Comparison of ENCODE assay signal across 8 cellular contexts in genomic region chr10:85995791-85996190, GRCh38.
DNase-seq lines count a peak whose midpoint lies in the region; ATAC-seq and TF ChIP-seq lines count a peak whose summit lies in the region.

No MANE protein-coding gene starts in this region.

- H2BK120ac ChIP-seq in mesenchymal stem cell (ENCODE audit: low read depth, low read length): no peak overlapping the region

- no peaks in the 10 kb centered on the region for H3K4me1 ChIP-seq in Karpas-422 (ENCODE audit: low read length)
- H3K4me1 ChIP-seq in mesenchymal stem cell (ENCODE audit: control insufficient read depth, insufficient read depth, low read depth, low read length): no peaks in the 10 kb centered on the region

- H2AK5ac ChIP-seq in mesenchymal stem cell (ENCODE audit: low read length, severe bottlenecking): no peak overlapping the region

- H3K18ac ChIP-seq in mesenchymal stem cell (ENCODE audit: low read depth in 1 of 2, low read length in 2 of 2): no peak overlapping the region

- peaks cover 13% of the 10 kb centered on the region for H3K9me3 Mint-ChIP-seq in WTC11

- no peak overlapping the region for H3K27ac ChIP-seq in AG04450 (ENCODE audit: low read depth, low read length)
- no peak overlapping the region for H3K27ac ChIP-seq in Karpas-422 (ENCODE audit: low read length)
- no peak overlapping the region for H3K27ac ChIP-seq in mesenchymal stem cell (ENCODE audit: low read length, poor library complexity, severe bottlenecking)

- H3K4me1 Mint-ChIP-seq in WTC11: no peaks in the 10 kb centered on the region

- no peaks in the 10 kb centered on the region for H4K20me1 ChIP-seq in Karpas-422 (ENCODE audit: insufficient read depth, low read depth, low read length)

- ATAC-seq in WTC11: peak; percentile 70
- ATAC-seq in HG03097 (IDR thresholded peaks at IDR 0.05; ENCODE audit: low FRiP score, unreplicated experiment): no peak

- no peaks in the 10 kb centered on the region for H3K9me2 ChIP-seq in Karpas-422 (replicated peaks; ENCODE audit: insufficient read depth, low read length)

- H2AFZ ChIP-seq in Karpas-422 (ENCODE audit: low read length) (no peak overlapping the region), mesenchymal stem cell (ENCODE audit: low read depth, low read length) (no peak overlapping the region)

- no peak overlapping the region for H3K4me2 ChIP-seq in Karpas-422 (ENCODE audit: low read depth, low read length, poor library complexity, severe bottlenecking)
- H3K4me2 ChIP-seq in mesenchymal stem cell (ENCODE audit: low read length, poor library complexity, severe bottlenecking): no peak overlapping the region

- no peak overlapping the region for H3K4ac ChIP-seq in mesenchymal stem cell (ENCODE audit: low read depth in 1 of 2, low read length in 2 of 2)

- H3K9me3 ChIP-seq in AG04450 (ENCODE audit: control insufficient read depth, insufficient read depth, low read length) (peaks cover 4% of the 10 kb centered on the region; the same call in 1 of the 2 replicates), Karpas-422 (ENCODE audit: low read length) (no peaks in the 10 kb centered on the region), mesenchymal stem cell (ENCODE audit: control insufficient read depth, low read length) (no peaks in the 10 kb centered on the region)

- no peak for DNase-seq in AG04450 (ENCODE audit: low read depth, low spot score)
- peak; percentile 65 for DNase-seq in Karpas-422
- peak; percentile 31 for DNase-seq in WTC11 (ENCODE audit: low spot score)
- DNase-seq in left kidney (ENCODE audit: low read depth, low spot score): peak; percentile 61
- no peak for DNase-seq in NCI-H226
- no peak for DNase-seq in mesenchymal stem cell

- WGBS in mesenchymal stem cell: 39% methylated on average over 3 of the region's 3 CpGs

- H3K27me3 ChIP-seq in AG04450 (ENCODE audit: control insufficient read depth, insufficient read depth, low read length) (no peaks in the 10 kb centered on the region), Karpas-422 (ENCODE audit: low read length) (no peaks in the 10 kb centered on the region), mesenchymal stem cell (ENCODE audit: control insufficient read depth in 1 of 2, insufficient read depth in 1 of 2, low read length in 2 of 2) (no peaks in the 10 kb centered on the region)

- H2BK12ac ChIP-seq in mesenchymal stem cell (ENCODE audit: low read length in 2 of 2): no peak overlapping the region

- CTCF ChIA-PET in AG04450 (lab: Charles Lee) (interaction anchor here (0.6 to 1.3 kb wide), 3 partner anchors 380 to 382 kb away, joined by 3 to 5 read pairs (median 3); no protein-coding TSS in a partner anchor), WTC11 (lab: Charles Lee) (interaction anchor here (0.6 to 1.5 kb wide), 20 partner anchors 9 to 1383 kb away, joined by 3 to 16 read pairs (median 3); no protein-coding TSS in a partner anchor)

- H2BK15ac ChIP-seq in mesenchymal stem cell (ENCODE audit: low read depth, poor library complexity, severe bottlenecking): no peak overlapping the region

- peak; percentile 7 for TF ChIP-seq CTCF in AG04450 (IDR thresholded peaks at IDR 0.05; ENCODE audit: low read depth, low read length)
- peak; percentile 53; the same call in 2 of the 3 replicates for TF ChIP-seq CTCF in GM12872 (IDR thresholded peaks at IDR 0.05; ENCODE audit: insufficient read depth, low read depth, low read length)
- TF ChIP-seq CTCF in WTC11 (IDR thresholded peaks at IDR 0.05): no peak

- no peak overlapping the region for H3K14ac ChIP-seq in mesenchymal stem cell (ENCODE audit: low read length in 2 of 2)

- no peaks in the 10 kb centered on the region for H3K27me3 Mint-ChIP-seq in WTC11 (ENCODE audit: low read depth)

- no peak overlapping the region for H3K23ac ChIP-seq in mesenchymal stem cell (ENCODE audit: low read length in 2 of 2)

- no peak overlapping the region for H3K4me3 ChIP-seq in AG04450 (ENCODE audit: low read depth, low read length)
- H3K4me3 ChIP-seq in Karpas-422 (ENCODE audit: low read length): no peak overlapping the region
- no peak overlapping the region for H3K4me3 ChIP-seq in mesenchymal stem cell (ENCODE audit: insufficient read depth in 1 of 2, low read depth in 1 of 2, low read length in 2 of 2)

- H4K8ac ChIP-seq in mesenchymal stem cell (ENCODE audit: low read length): no peak overlapping the region

- H3K79me1 ChIP-seq in mesenchymal stem cell (replicated peaks; ENCODE audit: low read length, poor library complexity, severe bottlenecking): no peaks in the 10 kb centered on the region

- POLR2A ChIA-PET in AG04450 (lab: Yijun Ruan, JAX): no interaction called here
- POLR2A ChIA-PET in WTC11 (lab: Charles Lee): no interaction called here

- H3K36me3 Mint-ChIP-seq in WTC11: no peaks in the 10 kb centered on the region

- H2BK5ac ChIP-seq in mesenchymal stem cell (ENCODE audit: low read depth, low read length, poor library complexity, severe bottlenecking): no peak overlapping the region

- H3K27ac Mint-ChIP-seq in WTC11: no peak overlapping the region; the same call in 1 of the 2 replicates

- H3K9ac ChIP-seq in Karpas-422 (ENCODE audit: low read length) (no peak overlapping the region), mesenchymal stem cell (ENCODE audit: low read length) (no peak overlapping the region)

- no peaks in the 10 kb centered on the region for H3K79me2 ChIP-seq in Karpas-422 (ENCODE audit: low read length)

- no peaks in the 10 kb centered on the region for H3K36me3 ChIP-seq in Karpas-422 (ENCODE audit: insufficient read depth, low read length)
- no peaks in the 10 kb centered on the region for H3K36me3 ChIP-seq in mesenchymal stem cell (ENCODE audit: control insufficient read depth in 1 of 2, insufficient read depth in 2 of 2, low read depth in 1 of 2, low read length in 2 of 2)

- H4K91ac ChIP-seq in mesenchymal stem cell (ENCODE audit: low read length): no peak overlapping the region

- no peak overlapping the region for H3K4me3 Mint-ChIP-seq in WTC11

TF ChIP-seq in WTC11, 78 proteins besides CTCF, POLR2A, EP300 and RAD21:
- no peak for TF ChIP-seq MLX (CRISPR knock-in tag; IDR thresholded peaks at IDR 0.05)
- TF ChIP-seq RELA (CRISPR knock-in tag; IDR thresholded peaks at IDR 0.05; ENCODE audit: borderline replicate concordance): no peak
- TF ChIP-seq TEAD4 (CRISPR knock-in tag; IDR thresholded peaks at IDR 0.05): no peak
- no peak for TF ChIP-seq SMAD3 (CRISPR knock-in tag; IDR thresholded peaks at IDR 0.05; ENCODE audit: borderline replicate concordance)
- no peak for TF ChIP-seq KAT7 (CRISPR knock-in tag; IDR thresholded peaks at IDR 0.05; ENCODE audit: borderline replicate concordance)
TF ChIP-seq in WTC11: peak in this region for 0.

Comparison
In these comparisons a context has a peak if more than half of its experiments do, and no peak if none do; other contexts are left out.
1. DNase-seq: peak in Karpas-422 (single experiment), WTC11 (single experiment) and left kidney (single experiment); none in AG04450 (single experiment), NCI-H226 (single experiment) and mesenchymal stem cell (single experiment).